ENCODE assay signal across 1 cellular context in genomic region chr3:13143381-13144004, GRCh38.
TF ChIP-seq lines count a peak whose summit lies in the region.

No MANE protein-coding gene starts in this region.

TF ChIP-seq in GM12878, 131 proteins besides CTCF, POLR2A, EP300 and RAD21 (continued from another document):
- TF ChIP-seq USF2 (IDR thresholded peaks at IDR 0.05; ENCODE audit: borderline replicate concordance, low read depth, low read length) (no peak; the same call in 1 of the 2 replicates), RELA (IDR thresholded peaks at IDR 0.05; ENCODE audit: borderline replicate concordance, partially characterized antibody) (no peak)
